Comparison of ENCODE assay signal across 5 cellular contexts in genomic region chr1:143842058-143842457, GRCh38.
DNase-seq lines count a peak whose midpoint lies in the region; ATAC-seq, FAIRE-seq and TF ChIP-seq lines count a peak whose summit lies in the region.
"Not testable (repeated sequence)": the region's sequence is repeated elsewhere in the genome, so short reads cannot be mapped to it uniquely, and the experiment has no call there.

No MANE protein-coding gene starts in this region.

- not testable (repeated sequence) for H3K27ac ChIP-seq in K562 (ENCODE audit: extremely low read depth, low read depth, low read length); body of pancreas; right cardiac atrium (ENCODE audit: low read length); right lobe of liver

- not testable (repeated sequence) for H3K27me3 ChIP-seq in K562 (ENCODE audit: control insufficient read depth in 2 of 2, insufficient read depth in 2 of 2, low read length in 2 of 2); body of pancreas; right cardiac atrium (ENCODE audit: control insufficient read depth, insufficient read depth); right lobe of liver

- 0% methylated on average over 1 of the region's 2 CpGs for WGBS in K562 (ENCODE audit: insufficient coverage, low coverage, missing lambda C conversion rate)
- no CpG with 5 or more reads among the region's 2 CpGs for WGBS in body of pancreas, 2 donors
- WGBS in right cardiac atrium = 30% methylated on average over 1 of the region's 2 CpGs
- 11% methylated on average over 1 of the region's 2 CpGs for WGBS in right lobe of liver (ENCODE audit: insufficient coverage, low coverage, low lambda C conversion rate, missing lambda C conversion rate)

- TF ChIP-seq CTCF in K562 (IDR thresholded peaks at IDR 0.05 in 2 of 3, conservative IDR thresholded peaks at IDR 0.05 in 1 of 3; ENCODE audit: insufficient read depth in 2 of 3, low read depth in 1 of 3, low read length in 3 of 3); body of pancreas (IDR thresholded peaks at IDR 0.05); right lobe of liver (IDR thresholded peaks at IDR 0.05): not testable (repeated sequence)

- H4K20me1 ChIP-seq in K562 (replicated peaks; ENCODE audit: control insufficient read depth, insufficient read depth, low read length) = not testable (repeated sequence)

- H3K4me1 ChIP-seq in K562 (replicated peaks in 1 of 2; ENCODE audit: control insufficient read depth in 2 of 2, insufficient read depth in 2 of 2, low read length in 2 of 2); body of pancreas; right cardiac atrium (ENCODE audit: control insufficient read depth, insufficient read depth, low read length); right lobe of liver: not testable (repeated sequence)

- TF ChIP-seq RAD21 in K562 (CRISPR knock-in tag; conservative IDR thresholded peaks at IDR 0.05 in 1 of 2, IDR thresholded peaks at IDR 0.05 in 1 of 2) = not testable (repeated sequence)

- H3K9me3 ChIP-seq in K562 (replicated peaks; ENCODE audit: control insufficient read depth, insufficient read depth, low read depth, low read length); body of pancreas; right cardiac atrium (ENCODE audit: control insufficient read depth, low read length); right lobe of liver: not testable (repeated sequence)

- peak; percentile 40 for FAIRE-seq in K562 (lab: Jason Lieb, UNC)

- not testable (repeated sequence) for BruUV-seq in K562 (replicated peaks; lab: Mats Ljungman, UMichigan)

- H3K36me3 ChIP-seq in K562 (ENCODE audit: control insufficient read depth, insufficient read depth, low read length); body of pancreas (replicated peaks in 1 of 2; ENCODE audit: insufficient read depth in 1 of 2, low read depth in 2 of 2); right lobe of liver: not testable (repeated sequence)

- not testable (repeated sequence) for H3K9me1 ChIP-seq in K562 (ENCODE audit: control insufficient read depth, insufficient read depth, low read length)

- H3K79me2 ChIP-seq in K562 (ENCODE audit: control insufficient read depth, insufficient read depth, low read length) = not testable (repeated sequence)

- intact Hi-C loops in K562 (cut with micrococcal nuclease); body of pancreas (cut with DNase I); right cardiac atrium (cut with DNase I); right lobe of liver (cut with DNase I): not testable (repeated sequence)

- not testable (repeated sequence) for TF ChIP-seq EP300 in K562 (IDR thresholded peaks at IDR 0.05; ENCODE audit: low read length)

- not testable (repeated sequence) for TF ChIP-seq POLR2A in K562 (conservative IDR thresholded peaks at IDR 0.05); body of pancreas (IDR thresholded peaks at IDR 0.05); right lobe of liver (IDR thresholded peaks at IDR 0.05)

- H3K9ac ChIP-seq in K562 (ENCODE audit: insufficient read depth in 1 of 2, low read depth in 2 of 2, low read length in 2 of 2) = not testable (repeated sequence)

- in situ Hi-C loops in K562 (cut with MboI) = not testable (repeated sequence)

- H3K4me2 ChIP-seq in K562 (ENCODE audit: insufficient read depth, low read length) = not testable (repeated sequence)

- not testable (repeated sequence) for DNase-seq in K562 (ENCODE audit: extremely low read depth in 1 of 4, low spot score in 3 of 4); body of pancreas; right cardiac atrium; left lobe of liver (ENCODE audit: low spot score); right lobe of liver

- H3K4me3 ChIP-seq in K562; body of pancreas; right cardiac atrium (ENCODE audit: low read length); right lobe of liver: not testable (repeated sequence)

- POLR2A ChIA-PET in K562 (lab: Yijun Ruan, JAX) = not testable (repeated sequence)

- CTCF ChIA-PET in K562 (lab: Yijun Ruan, JAX; ENCODE audit: low intra/inter-chr PET ratio) = not testable (repeated sequence)

- not testable (repeated sequence) for ATAC-seq in K562
- ATAC-seq in body of pancreas (peak; percentile 45), right cardiac atrium (peak; percentile 82 to 84), left lobe of liver (peak; percentile 64), right lobe of liver (peak; percentile 48 to 70 (median 53))

- H2AFZ ChIP-seq in K562 (ENCODE audit: low read depth, low read length) = not testable (repeated sequence)
